Comparison of ENCODE assay signal across 1 cellular context in the genomic region with DNA sequence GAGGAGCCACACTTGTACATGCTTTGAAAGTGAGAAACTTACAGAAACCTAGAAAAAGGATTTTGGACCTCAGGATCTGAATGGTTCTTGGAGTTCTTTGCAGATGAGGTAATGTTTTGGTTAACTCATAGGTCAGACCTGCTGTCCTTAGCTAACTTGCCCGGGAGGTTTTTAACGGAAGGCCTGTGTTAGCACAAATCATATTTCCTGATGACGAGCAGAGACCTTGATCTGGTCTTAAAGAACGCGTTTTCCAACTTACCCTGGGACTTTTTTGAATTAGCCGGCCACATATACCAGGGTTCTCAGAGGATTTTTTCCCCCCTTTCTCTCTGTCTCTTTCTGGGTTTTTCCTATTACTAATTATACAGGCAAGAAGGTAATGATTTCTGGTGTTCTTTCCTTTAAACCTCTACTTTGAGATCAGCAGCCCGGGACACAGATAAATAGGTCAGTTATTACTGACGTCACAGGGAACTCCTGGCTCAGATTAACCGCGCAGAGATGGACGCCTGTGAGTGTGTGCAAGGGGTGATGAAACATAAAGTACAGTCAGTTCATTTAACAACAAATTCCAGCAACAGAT.
TF ChIP-seq lines count a peak whose summit lies in the region.

No MANE protein-coding gene starts in this region.

TF ChIP-seq in HepG2, 621 proteins besides CTCF, POLR2A, EP300 and RAD21 (continued from another document and continues in another):
- TF ChIP-seq, protein P1, sequence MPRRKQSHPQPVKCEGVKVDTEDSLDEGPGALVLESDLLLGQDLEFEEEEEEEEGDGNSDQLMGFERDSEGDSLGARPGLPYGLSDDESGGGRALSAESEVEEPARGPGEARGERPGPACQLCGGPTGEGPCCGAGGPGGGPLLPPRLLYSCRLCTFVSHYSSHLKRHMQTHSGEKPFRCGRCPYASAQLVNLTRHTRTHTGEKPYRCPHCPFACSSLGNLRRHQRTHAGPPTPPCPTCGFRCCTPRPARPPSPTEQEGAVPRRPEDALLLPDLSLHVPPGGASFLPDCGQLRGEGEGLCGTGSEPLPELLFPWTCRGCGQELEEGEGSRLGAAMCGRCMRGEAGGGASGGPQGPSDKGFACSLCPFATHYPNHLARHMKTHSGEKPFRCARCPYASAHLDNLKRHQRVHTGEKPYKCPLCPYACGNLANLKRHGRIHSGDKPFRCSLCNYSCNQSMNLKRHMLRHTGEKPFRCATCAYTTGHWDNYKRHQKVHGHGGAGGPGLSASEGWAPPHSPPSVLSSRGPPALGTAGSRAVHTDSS (CRISPR knock-in tag; conservative IDR thresholded peaks at IDR 0.05) = no peak
- TF ChIP-seq HDAC6 (IDR thresholded peaks at IDR 0.05; ENCODE audit: low read depth, low read length) = no peak
- TF ChIP-seq, protein P2, sequence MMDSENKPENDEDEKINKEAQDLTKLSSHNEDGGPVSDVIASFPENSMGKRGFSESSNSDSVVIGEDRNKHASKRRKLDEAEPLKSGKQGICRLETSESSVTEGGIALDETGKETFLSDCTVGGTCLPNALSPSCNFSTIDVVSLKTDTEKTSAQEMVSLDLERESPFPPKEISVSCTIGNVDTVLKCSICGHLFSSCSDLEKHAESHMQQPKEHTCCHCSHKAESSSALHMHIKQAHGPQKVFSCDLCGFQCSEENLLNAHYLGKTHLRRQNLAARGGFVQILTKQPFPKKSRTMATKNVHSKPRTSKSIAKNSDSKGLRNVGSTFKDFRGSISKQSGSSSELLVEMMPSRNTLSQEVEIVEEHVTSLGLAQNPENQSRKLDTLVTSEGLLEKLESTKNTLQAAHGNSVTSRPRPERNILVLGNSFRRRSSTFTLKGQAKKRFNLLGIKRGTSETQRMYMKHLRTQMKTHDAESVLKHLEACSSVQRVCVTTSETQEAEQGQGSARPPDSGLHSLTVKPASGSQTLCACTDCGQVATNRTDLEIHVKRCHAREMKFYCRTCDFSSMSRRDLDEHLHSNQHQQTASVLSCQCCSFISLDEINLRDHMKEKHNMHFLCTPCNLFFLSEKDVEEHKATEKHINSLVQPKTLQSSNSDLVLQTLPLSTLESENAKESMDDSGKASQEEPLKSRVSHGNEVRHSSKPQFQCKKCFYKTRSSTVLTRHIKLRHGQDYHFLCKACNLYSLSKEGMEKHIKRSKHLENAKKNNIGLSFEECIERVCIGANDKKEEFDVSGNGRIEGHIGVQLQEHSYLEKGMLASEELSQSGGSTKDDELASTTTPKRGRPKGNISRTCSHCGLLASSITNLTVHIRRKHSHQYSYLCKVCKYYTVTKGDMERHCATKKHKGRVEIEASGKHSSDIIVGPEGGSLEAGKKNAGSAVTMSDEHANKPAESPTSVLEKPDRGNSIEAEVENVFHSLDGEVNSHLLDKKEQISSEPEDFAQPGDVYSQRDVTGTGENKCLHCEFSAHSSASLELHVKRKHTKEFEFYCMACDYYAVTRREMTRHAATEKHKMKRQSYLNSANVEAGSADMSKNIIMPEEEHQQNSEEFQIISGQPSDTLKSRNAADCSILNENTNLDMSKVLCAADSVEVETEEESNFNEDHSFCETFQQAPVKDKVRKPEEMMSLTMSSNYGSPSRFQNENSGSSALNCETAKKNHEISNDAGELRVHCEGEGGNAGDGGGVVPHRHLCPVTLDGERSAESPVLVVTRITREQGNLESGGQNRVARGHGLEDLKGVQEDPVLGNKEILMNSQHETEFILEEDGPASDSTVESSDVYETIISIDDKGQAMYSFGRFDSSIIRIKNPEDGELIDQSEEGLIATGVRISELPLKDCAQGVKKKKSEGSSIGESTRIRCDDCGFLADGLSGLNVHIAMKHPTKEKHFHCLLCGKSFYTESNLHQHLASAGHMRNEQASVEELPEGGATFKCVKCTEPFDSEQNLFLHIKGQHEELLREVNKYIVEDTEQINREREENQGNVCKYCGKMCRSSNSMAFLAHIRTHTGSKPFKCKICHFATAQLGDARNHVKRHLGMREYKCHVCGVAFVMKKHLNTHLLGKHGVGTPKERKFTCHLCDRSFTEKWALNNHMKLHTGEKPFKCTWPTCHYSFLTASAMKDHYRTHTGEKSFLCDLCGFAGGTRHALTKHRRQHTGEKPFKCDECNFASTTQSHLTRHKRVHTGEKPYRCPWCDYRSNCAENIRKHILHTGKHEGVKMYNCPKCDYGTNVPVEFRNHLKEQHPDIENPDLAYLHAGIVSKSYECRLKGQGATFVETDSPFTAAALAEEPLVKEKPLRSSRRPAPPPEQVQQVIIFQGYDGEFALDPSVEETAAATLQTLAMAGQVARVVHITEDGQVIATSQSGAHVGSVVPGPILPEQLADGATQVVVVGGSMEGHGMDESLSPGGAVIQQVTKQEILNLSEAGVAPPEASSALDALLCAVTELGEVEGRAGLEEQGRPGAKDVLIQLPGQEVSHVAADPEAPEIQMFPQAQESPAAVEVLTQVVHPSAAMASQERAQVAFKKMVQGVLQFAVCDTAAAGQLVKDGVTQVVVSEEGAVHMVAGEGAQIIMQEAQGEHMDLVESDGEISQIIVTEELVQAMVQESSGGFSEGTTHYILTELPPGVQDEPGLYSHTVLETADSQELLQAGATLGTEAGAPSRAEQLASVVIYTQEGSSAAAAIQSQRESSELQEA (CRISPR knock-in tag; IDR thresholded peaks at IDR 0.05; ENCODE audit: not compliant biosample characterization) = no peak
- peak; percentile 67 for TF ChIP-seq FOSL2 (CRISPR knock-in tag; IDR thresholded peaks at IDR 0.05)
- no peak for TF ChIP-seq MTF2 (CRISPR knock-in tag; IDR thresholded peaks at IDR 0.05; ENCODE audit: borderline replicate concordance)
- TF ChIP-seq ZNF562 (CRISPR knock-in tag; IDR thresholded peaks at IDR 0.05; ENCODE audit: borderline replicate concordance) = no peak
- no peak for TF ChIP-seq SP5 (CRISPR knock-in tag; IDR thresholded peaks at IDR 0.05; ENCODE audit: borderline replicate concordance, low read depth)
- TF ChIP-seq, protein P3, sequence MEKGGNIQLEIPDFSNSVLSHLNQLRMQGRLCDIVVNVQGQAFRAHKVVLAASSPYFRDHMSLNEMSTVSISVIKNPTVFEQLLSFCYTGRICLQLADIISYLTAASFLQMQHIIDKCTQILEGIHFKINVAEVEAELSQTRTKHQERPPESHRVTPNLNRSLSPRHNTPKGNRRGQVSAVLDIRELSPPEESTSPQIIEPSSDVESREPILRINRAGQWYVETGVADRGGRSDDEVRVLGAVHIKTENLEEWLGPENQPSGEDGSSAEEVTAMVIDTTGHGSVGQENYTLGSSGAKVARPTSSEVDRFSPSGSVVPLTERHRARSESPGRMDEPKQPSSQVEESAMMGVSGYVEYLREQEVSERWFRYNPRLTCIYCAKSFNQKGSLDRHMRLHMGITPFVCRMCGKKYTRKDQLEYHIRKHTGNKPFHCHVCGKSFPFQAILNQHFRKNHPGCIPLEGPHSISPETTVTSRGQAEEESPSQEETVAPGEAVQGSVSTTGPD (CRISPR knock-in tag; IDR thresholded peaks at IDR 0.05) = no peak
- TF ChIP-seq YEATS4 (CRISPR knock-in tag; IDR thresholded peaks at IDR 0.05; ENCODE audit: borderline replicate concordance) = no peak
- TF ChIP-seq NFE2L2 (IDR thresholded peaks at IDR 0.05; ENCODE audit: low read length) = no peak
- TF ChIP-seq ZNF253 (CRISPR knock-in tag; IDR thresholded peaks at IDR 0.05; ENCODE audit: borderline replicate concordance) = no peak
- no peak for TF ChIP-seq ZFAT (CRISPR knock-in tag; conservative IDR thresholded peaks at IDR 0.05)
- TF ChIP-seq, protein P4, sequence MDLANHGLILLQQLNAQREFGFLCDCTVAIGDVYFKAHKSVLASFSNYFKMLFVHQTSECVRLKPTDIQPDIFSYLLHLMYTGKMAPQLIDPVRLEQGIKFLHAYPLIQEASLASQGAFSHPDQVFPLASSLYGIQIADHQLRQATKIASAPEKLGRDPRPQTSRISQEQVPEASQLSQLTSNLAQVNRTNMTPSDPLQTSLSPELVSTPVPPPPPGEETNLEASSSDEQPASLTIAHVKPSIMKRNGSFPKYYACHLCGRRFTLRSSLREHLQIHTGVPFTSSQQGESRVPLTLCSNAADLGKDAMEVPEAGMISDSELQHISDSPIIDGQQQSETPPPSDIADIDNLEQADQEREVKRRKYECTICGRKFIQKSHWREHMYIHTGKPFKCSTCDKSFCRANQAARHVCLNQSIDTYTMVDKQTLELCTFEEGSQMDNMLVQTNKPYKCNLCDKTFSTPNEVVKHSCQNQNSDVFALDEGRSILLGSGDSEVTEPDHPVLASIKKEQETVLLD (CRISPR knock-in tag; IDR thresholded peaks at IDR 0.05; ENCODE audit: low read depth) = no peak
- TF ChIP-seq ZNF234 (CRISPR knock-in tag; conservative IDR thresholded peaks at IDR 0.05) = no peak
- TF ChIP-seq, protein P5, sequence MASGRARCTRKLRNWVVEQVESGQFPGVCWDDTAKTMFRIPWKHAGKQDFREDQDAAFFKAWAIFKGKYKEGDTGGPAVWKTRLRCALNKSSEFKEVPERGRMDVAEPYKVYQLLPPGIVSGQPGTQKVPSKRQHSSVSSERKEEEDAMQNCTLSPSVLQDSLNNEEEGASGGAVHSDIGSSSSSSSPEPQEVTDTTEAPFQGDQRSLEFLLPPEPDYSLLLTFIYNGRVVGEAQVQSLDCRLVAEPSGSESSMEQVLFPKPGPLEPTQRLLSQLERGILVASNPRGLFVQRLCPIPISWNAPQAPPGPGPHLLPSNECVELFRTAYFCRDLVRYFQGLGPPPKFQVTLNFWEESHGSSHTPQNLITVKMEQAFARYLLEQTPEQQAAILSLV (CRISPR knock-in tag; IDR thresholded peaks at IDR 0.05; ENCODE audit: borderline replicate concordance) = no peak
- TF ChIP-seq NFIC (IDR thresholded peaks at IDR 0.05; ENCODE audit: low read length) = peak; percentile 31; the same call in 1 of the 2 replicates
- no peak for TF ChIP-seq AHR (CRISPR knock-in tag; IDR thresholded peaks at IDR 0.05)
- TF ChIP-seq ZNF614 (CRISPR knock-in tag; IDR thresholded peaks at IDR 0.05; ENCODE audit: borderline replicate concordance) = peak; percentile 55; the same call in 1 of the 2 replicates
- TF ChIP-seq ZNF235 (CRISPR knock-in tag; IDR thresholded peaks at IDR 0.05; ENCODE audit: borderline replicate concordance) = no peak
- TF ChIP-seq TCF7L2 (IDR thresholded peaks at IDR 0.05; ENCODE audit: low read depth, low read length) = no peak
- no peak for TF ChIP-seq ZBTB42 (CRISPR knock-in tag; IDR thresholded peaks at IDR 0.05)
- TF ChIP-seq CBX2 (IDR thresholded peaks at IDR 0.05; ENCODE audit: low read depth, low read length) = no peak
- no peak for TF ChIP-seq CBX2 (CRISPR knock-in tag; IDR thresholded peaks at IDR 0.05; ENCODE audit: low read depth)
- TF ChIP-seq, protein P6, sequence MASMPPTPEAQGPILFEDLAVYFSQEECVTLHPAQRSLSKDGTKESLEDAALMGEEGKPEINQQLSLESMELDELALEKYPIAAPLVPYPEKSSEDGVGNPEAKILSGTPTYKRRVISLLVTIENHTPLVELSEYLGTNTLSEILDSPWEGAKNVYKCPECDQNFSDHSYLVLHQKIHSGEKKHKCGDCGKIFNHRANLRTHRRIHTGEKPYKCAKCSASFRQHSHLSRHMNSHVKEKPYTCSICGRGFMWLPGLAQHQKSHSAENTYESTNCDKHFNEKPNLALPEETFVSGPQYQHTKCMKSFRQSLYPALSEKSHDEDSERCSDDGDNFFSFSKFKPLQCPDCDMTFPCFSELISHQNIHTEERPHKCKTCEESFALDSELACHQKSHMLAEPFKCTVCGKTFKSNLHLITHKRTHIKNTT (CRISPR knock-in tag; IDR thresholded peaks at IDR 0.05) = no peak
- TF ChIP-seq ZFP36L2 (CRISPR knock-in tag; IDR thresholded peaks at IDR 0.05) = no peak
- no peak for TF ChIP-seq HOXA7 (CRISPR knock-in tag; IDR thresholded peaks at IDR 0.05)
- TF ChIP-seq, protein P7, sequence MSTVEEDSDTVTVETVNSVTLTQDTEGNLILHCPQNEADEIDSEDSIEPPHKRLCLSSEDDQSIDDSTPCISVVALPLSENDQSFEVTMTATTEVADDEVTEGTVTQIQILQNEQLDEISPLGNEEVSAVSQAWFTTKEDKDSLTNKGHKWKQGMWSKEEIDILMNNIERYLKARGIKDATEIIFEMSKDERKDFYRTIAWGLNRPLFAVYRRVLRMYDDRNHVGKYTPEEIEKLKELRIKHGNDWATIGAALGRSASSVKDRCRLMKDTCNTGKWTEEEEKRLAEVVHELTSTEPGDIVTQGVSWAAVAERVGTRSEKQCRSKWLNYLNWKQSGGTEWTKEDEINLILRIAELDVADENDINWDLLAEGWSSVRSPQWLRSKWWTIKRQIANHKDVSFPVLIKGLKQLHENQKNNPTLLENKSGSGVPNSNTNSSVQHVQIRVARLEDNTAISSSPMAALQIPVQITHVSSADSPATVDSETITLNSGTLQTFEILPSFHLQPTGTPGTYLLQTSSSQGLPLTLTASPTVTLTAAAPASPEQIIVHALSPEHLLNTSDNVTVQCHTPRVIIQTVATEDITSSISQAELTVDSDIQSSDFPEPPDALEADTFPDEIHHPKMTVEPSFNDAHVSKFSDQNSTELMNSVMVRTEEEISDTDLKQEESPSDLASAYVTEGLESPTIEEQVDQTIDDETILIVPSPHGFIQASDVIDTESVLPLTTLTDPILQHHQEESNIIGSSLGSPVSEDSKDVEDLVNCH (CRISPR knock-in tag; IDR thresholded peaks at IDR 0.05) = no peak
- TF ChIP-seq SOX6 (IDR thresholded peaks at IDR 0.05) = no peak
- TF ChIP-seq SOX6 (CRISPR knock-in tag; IDR thresholded peaks at IDR 0.05) = peak; percentile 60
- 0 out of 2 replicates have a peak, but pooled peaks have one; percentile 33 for TF ChIP-seq POLR2G (IDR thresholded peaks at IDR 0.05; ENCODE audit: low read depth, low read length)
- no peak for TF ChIP-seq KMT2B (CRISPR knock-in tag; IDR thresholded peaks at IDR 0.05)
- TF ChIP-seq MAFK (conservative IDR thresholded peaks at IDR 0.05 in 1 of 2, IDR thresholded peaks at IDR 0.05 in 1 of 2; ENCODE audit: low read length in 2 of 2) = no peak
- TF ChIP-seq EHMT2 (IDR thresholded peaks at IDR 0.05; ENCODE audit: borderline replicate concordance, low read depth, low read length) = no peak
- TF ChIP-seq, protein P8, sequence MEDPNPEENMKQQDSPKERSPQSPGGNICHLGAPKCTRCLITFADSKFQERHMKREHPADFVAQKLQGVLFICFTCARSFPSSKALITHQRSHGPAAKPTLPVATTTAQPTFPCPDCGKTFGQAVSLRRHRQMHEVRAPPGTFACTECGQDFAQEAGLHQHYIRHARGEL (CRISPR knock-in tag; IDR thresholded peaks at IDR 0.05) = no peak
- TF ChIP-seq, protein P9, sequence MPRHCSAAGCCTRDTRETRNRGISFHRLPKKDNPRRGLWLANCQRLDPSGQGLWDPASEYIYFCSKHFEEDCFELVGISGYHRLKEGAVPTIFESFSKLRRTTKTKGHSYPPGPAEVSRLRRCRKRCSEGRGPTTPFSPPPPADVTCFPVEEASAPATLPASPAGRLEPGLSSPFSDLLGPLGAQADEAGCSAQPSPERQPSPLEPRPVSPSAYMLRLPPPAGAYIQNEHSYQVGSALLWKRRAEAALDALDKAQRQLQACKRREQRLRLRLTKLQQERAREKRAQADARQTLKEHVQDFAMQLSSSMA (CRISPR knock-in tag; IDR thresholded peaks at IDR 0.05) = no peak
- TF ChIP-seq, protein P10, sequence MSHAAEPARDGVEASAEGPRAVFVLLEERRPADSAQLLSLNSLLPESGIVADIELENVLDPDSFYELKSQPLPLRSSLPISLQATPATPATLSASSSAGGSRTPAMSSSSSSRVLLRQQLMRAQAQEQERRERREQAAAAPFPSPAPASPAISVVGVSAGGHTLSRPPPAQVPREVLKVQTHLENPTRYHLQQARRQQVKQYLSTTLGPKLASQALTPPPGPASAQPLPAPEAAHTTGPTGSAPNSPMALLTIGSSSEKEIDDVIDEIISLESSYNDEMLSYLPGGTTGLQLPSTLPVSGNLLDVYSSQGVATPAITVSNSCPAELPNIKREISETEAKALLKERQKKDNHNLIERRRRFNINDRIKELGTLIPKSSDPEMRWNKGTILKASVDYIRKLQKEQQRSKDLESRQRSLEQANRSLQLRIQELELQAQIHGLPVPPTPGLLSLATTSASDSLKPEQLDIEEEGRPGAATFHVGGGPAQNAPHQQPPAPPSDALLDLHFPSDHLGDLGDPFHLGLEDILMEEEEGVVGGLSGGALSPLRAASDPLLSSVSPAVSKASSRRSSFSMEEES (CRISPR knock-in tag; IDR thresholded peaks at IDR 0.05) = peak; percentile 59; the same call in 1 of the 2 replicates
- TF ChIP-seq BRD4 (CRISPR knock-in tag; IDR thresholded peaks at IDR 0.05) = no peak
- TF ChIP-seq ZNF775 (CRISPR knock-in tag; IDR thresholded peaks at IDR 0.05; ENCODE audit: borderline replicate concordance) = no peak
- no peak for TF ChIP-seq ZNF605 (CRISPR knock-in tag; IDR thresholded peaks at IDR 0.05)
